ENCODE assay signal across 19 cellular contexts in genomic region chr9:136377351-136378170, GRCh38.
"Had no signal": no experiment of that assay in that cellular context is flagged by ENCODE, and none has a peak within 500 bp of the region (broad histone marks: within the 10 kb centered on the region; RNA-seq: fewer than 3 reads in every experiment).

No MANE protein-coding gene starts in this region.

- H3K36me3 Mint-ChIP-seq: activated naive CD4-positive, alpha-beta T cell treated with anti-CD3 and anti-CD28 coated beads, Interleukin-2, amount 50 U/mL, for 24 hours had no signal

- H3K27ac Mint-ChIP-seq: activated CD4-positive, alpha-beta memory T cell treated with anti-CD3 and anti-CD28 coated beads for 36 hours; activated CD4-positive, alpha-beta T cell treated with anti-CD3 and anti-CD28 coated beads for 36 hours; activated CD8-positive, alpha-beta memory T cell treated with anti-CD3 and anti-CD28 coated beads, Interleukin-2, amount 10 ng/mL, durations not matched to agents 7 days and 5 days; activated naive CD4-positive, alpha-beta T cell treated with anti-CD3 and anti-CD28 coated beads, Interleukin-2, amount 50 U/mL, for 24 hours had no signal

- H3K9me3 Mint-ChIP-seq: activated CD4-positive, alpha-beta memory T cell treated with anti-CD3 and anti-CD28 coated beads for 36 hours; activated naive CD4-positive, alpha-beta T cell treated with anti-CD3 and anti-CD28 coated beads, Interleukin-2, amount 50 U/mL, for 24 hours; activated T-cell treated with anti-CD3 and anti-CD28 coated beads, Interleukin-2, amount 50 U/mL, for 4 hours had no signal

- H3K4me1 Mint-ChIP-seq: activated CD4-positive, alpha-beta T cell treated with anti-CD3 and anti-CD28 coated beads for 36 hours; activated CD8-positive, alpha-beta memory T cell treated with anti-CD3 and anti-CD28 coated beads, Interleukin-2, amount 10 ng/mL, durations not matched to agents 7 days and 5 days; activated naive CD4-positive, alpha-beta T cell treated with anti-CD3 and anti-CD28 coated beads, Interleukin-2, amount 50 U/mL, for 24 hours had no signal

- H3K4me3 Mint-ChIP-seq: activated CD4-positive, alpha-beta memory T cell treated with anti-CD3 and anti-CD28 coated beads for 36 hours; activated CD4-positive, alpha-beta T cell treated with anti-CD3 and anti-CD28 coated beads for 36 hours; activated CD8-positive, alpha-beta memory T cell treated with anti-CD3 and anti-CD28 coated beads, Interleukin-2, amount 10 ng/mL, durations not matched to agents 7 days and 5 days; activated naive CD4-positive, alpha-beta T cell treated with anti-CD3 and anti-CD28 coated beads, Interleukin-2, amount 50 U/mL, for 24 hours; activated T-cell treated with anti-CD3 and anti-CD28 coated beads, Interleukin-2, amount 50 U/mL, for 4 hours had no signal

- H3K4me3 ChIP-seq: gastroesophageal sphincter, lower lobe of right lung, prostate gland, tibial nerve, uterus had no signal

- DNase-seq: activated CD4-positive, alpha-beta memory T cell treated with anti-CD3 and anti-CD28 coated beads for 36 hours; activated CD4-positive, alpha-beta T cell treated with anti-CD3 and anti-CD28 coated beads for 36 hours; activated CD8-positive, alpha-beta memory T cell treated with anti-CD3 and anti-CD28 coated beads, Interleukin-2, amount 10 ng/mL, durations not matched to agents 7 days and 5 days; activated effector memory CD4-positive, alpha-beta T cell treated with anti-CD3 and anti-CD28 coated beads, Interleukin-2, amount 50 U/mL, for 16 hours; activated T-cell treated with anti-CD3 and anti-CD28 coated beads, Interleukin-2, amount 50 U/mL, for 4 hours; left cardiac atrium; lower lobe of right lung; midbrain; right cardiac atrium; stimulated activated CD4-positive, alpha-beta T cell treated with anti-CD3 and anti-CD28 coated beads, Interleukin-4, amount 100 ng/mL, for 4 hours; stimulated activated CD8-positive, alpha-beta memory T cell treated with anti-CD3 and anti-CD28 coated beads, Interleukin-4, amount 100 ng/mL, for 48 hours; stimulated activated naive CD4-positive, alpha-beta T cell treated with Interleukin-2 at 50 U/mL for 16 hours; T1000; uterus; WERI-Rb-1 had no signal

- H3K27me3 Mint-ChIP-seq: activated CD4-positive, alpha-beta memory T cell treated with anti-CD3 and anti-CD28 coated beads for 36 hours; activated CD4-positive, alpha-beta T cell treated with anti-CD3 and anti-CD28 coated beads for 36 hours; activated CD8-positive, alpha-beta memory T cell treated with anti-CD3 and anti-CD28 coated beads, Interleukin-2, amount 10 ng/mL, durations not matched to agents 7 days and 5 days had no signal

- ATAC-seq: activated CD4-positive, alpha-beta T cell treated with anti-CD3 and anti-CD28 coated beads for 36 hours; activated CD8-positive, alpha-beta memory T cell treated with anti-CD3 and anti-CD28 coated beads, Interleukin-2, amount 10 ng/mL, durations not matched to agents 7 days and 5 days; activated T-cell treated with anti-CD3 and anti-CD28 coated beads, Interleukin-2, amount 50 U/mL, for 4 hours; gastroesophageal sphincter; lower lobe of right lung had no signal
